In the genomic region with DNA sequence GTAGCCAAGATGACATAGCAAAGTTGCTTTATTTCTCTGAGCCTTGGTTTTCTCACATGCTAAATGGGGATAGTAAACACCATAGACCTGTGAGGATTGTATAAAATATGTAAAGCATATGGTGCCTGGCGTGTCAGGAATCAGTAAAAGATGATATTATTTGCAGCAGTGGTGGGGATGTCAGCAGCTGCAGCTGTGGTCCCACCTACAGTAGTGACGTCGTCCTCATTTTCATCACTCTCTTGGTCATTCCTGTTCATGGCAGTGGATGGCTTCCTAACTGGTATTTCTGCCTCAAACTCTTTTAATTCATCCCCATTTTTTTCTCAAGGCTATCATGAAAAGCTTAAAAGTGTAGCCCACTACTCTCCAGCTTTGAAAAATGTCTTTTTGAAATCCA, we compare ENCODE assay signal across 30 cellular contexts. TPM values are rescaled to one million over a fixed set of nuclear protein-coding genes. Genes with fewer than 3 reads are reported as not detected.
DNase-seq lines count a peak whose midpoint lies in the region; ATAC-seq, FAIRE-seq and TF ChIP-seq lines count a peak whose summit lies in the region.
"Had no signal": no experiment of that assay in that cellular context is flagged by ENCODE, and none has a peak within 500 bp of the region (broad histone marks: within the 10 kb centered on the region; RNA-seq: fewer than 3 reads in every experiment).

No MANE protein-coding gene starts in this region.

- in situ Hi-C loops in IMR-90 (cut with MboI; ENCODE audit: low sequenced_read_pairs): no loop called here

- H2BK5ac ChIP-seq in IMR-90 (ENCODE audit: low read depth, low read length, poor library complexity, severe bottlenecking): peak overlapping the region; percentile 96

- TF ChIP-seq CTCF in IMR-90 (conservative IDR thresholded peaks at IDR 0.05; ENCODE audit: low read depth, low read length): no peak
- TF ChIP-seq CTCF in bronchial epithelial cell (IDR thresholded peaks at IDR 0.05; ENCODE audit: insufficient read depth, low read length, severe bottlenecking): no peak

- H3K4me1 ChIP-seq in IMR-90 (ENCODE audit: control insufficient read depth, insufficient read depth, low read length): peaks cover 17% of the 10 kb centered on the region
- H3K4me1 ChIP-seq in CD4-positive, alpha-beta memory T cell (ENCODE audit: insufficient read depth, low read length): no peaks in the 10 kb centered on the region
- H3K4me1 ChIP-seq: BLaER1 treated with 17β-estradiol and CSF1 and Interleukin-3, amounts not matched to agents 10 nM and 100 nM; body of pancreas; Caco-2; gastrocnemius medialis; parathyroid adenoma; right atrium auricular region; spleen; tibial nerve had no signal

- H3K79me1 ChIP-seq in IMR-90 (ENCODE audit: low read depth in 1 of 2, low read length in 2 of 2): peaks cover 37 to 68% of the 10 kb centered on the region in 2 experiments

- H2BK15ac ChIP-seq in IMR-90 (ENCODE audit: low read depth, low read length): peak overlapping the region; percentile 94

- H4K20me1 ChIP-seq in IMR-90 (ENCODE audit: insufficient read depth, low read length): no peaks in the 10 kb centered on the region
- H4K20me1 ChIP-seq: BLaER1 treated with 17β-estradiol and CSF1 and Interleukin-3, amounts not matched to agents 10 nM and 100 nM had no signal

- peak overlapping the region; percentile 92 for H3K14ac ChIP-seq in IMR-90 (replicated peaks; ENCODE audit: low read depth, low read length)

- no peaks in the 10 kb centered on the region for H3K9me3 ChIP-seq in IMR-90 (ENCODE audit: control insufficient read depth, insufficient read depth, low read length)
- no peaks in the 10 kb centered on the region for H3K9me3 ChIP-seq in CD4-positive, alpha-beta memory T cell (ENCODE audit: control insufficient read depth in 1 of 2, low read length in 2 of 2)
- H3K9me3 ChIP-seq: BLaER1 treated with 17β-estradiol and CSF1 and Interleukin-3, amounts not matched to agents 10 nM and 100 nM; body of pancreas; Caco-2; gastrocnemius medialis; right atrium auricular region; spleen; tibial nerve had no signal

- H3K36me3 ChIP-seq in IMR-90 (ENCODE audit: control insufficient read depth, insufficient read depth, low read length): no peaks in the 10 kb centered on the region
- peaks cover under 1% of the 10 kb centered on the region for H3K36me3 ChIP-seq in bronchial epithelial cell (ENCODE audit: control insufficient read depth, insufficient read depth, low read length)
- H3K36me3 ChIP-seq in CD4-positive, alpha-beta memory T cell (ENCODE audit: insufficient read depth, low read length): no peaks in the 10 kb centered on the region
- H3K36me3 ChIP-seq: BLaER1 treated with 17β-estradiol and CSF1 and Interleukin-3, amounts not matched to agents 10 nM and 100 nM; gastrocnemius medialis; MG63; right atrium auricular region; spleen; tibial nerve; WERI-Rb-1 had no signal

- dilution Hi-C loops in IMR-90 (cut with HindIII; ENCODE audit: low sequenced_read_pairs, unreplicated experiment): no loop called here

- DNase-seq in IMR-90 (peak; percentile 41), bronchial epithelial cell (ENCODE audit: low read depth) (peak; percentile 30), myocyte (ENCODE audit: low read depth) (peak; percentile 19), SW 1271 (lab: John Stamatoyannopoulos, UW) (no peak)
- DNase-seq in activated T-cell treated with anti-CD3 and anti-CD28 coated beads, Interleukin-2, amount 50 U/mL, for 24 hours: no peak
- DNase-seq in activated CD4-positive, alpha-beta T cell treated with anti-CD3 and anti-CD28 coated beads for 36 hours: no peak
- no peak for DNase-seq in CD4-positive, alpha-beta memory T cell
- DNase-seq: activated CD4-positive, alpha-beta T cell treated with anti-CD3 and anti-CD28 coated beads, Interleukin-2, amount 50 U/mL, for 1 hour; activated CD8-positive, alpha-beta memory T cell treated with anti-CD3 and anti-CD28 coated beads, Interleukin-2, amount 10 ng/mL, durations not matched to agents 7 days and 5 days; activated naive CD4-positive, alpha-beta T cell treated with Interleukin-2 at 50 U/mL for 16 hours; body of pancreas; Caco-2; DMS79; effector CD8-positive, alpha-beta T cell; gastrocnemius medialis; GDM1; NCI-H1417; NCI-H2081; spleen; stimulated activated CD4-positive, alpha-beta T cell treated with anti-CD3 and anti-CD28 coated beads, Interleukin-2, amount 100 ng/mL, for 48 hours; T1000 had no signal

- no peak overlapping the region for H2AK9ac ChIP-seq in IMR-90 (replicated peaks; ENCODE audit: low read depth, low read length, poor library complexity)

- peak overlapping the region; percentile 92; the same call in 1 of the 2 replicates for H3K4ac ChIP-seq in IMR-90 (ENCODE audit: low read depth, low read length)

- no peak overlapping the region for H2AFZ ChIP-seq in IMR-90 (replicated peaks; ENCODE audit: low read length, poor library complexity)
- H2AFZ ChIP-seq: parathyroid adenoma had no signal

- no peak overlapping the region for H3K4me3 ChIP-seq in IMR-90 (ENCODE audit: insufficient read depth, low read depth, low read length)
- H3K4me3 ChIP-seq in bronchial epithelial cell (ENCODE audit: low read depth, low read length): no peak overlapping the region
- no peak overlapping the region for H3K4me3 ChIP-seq in CD4-positive, alpha-beta memory T cell (ENCODE audit: low read length in 2 of 2)
- H3K4me3 ChIP-seq: BLaER1 treated with 17β-estradiol and CSF1 and Interleukin-3, amounts not matched to agents 10 nM and 100 nM; body of pancreas; gastrocnemius medialis; K562; lung; MG63; right atrium auricular region; spleen; tibial nerve had no signal

- POLR2A ChIA-PET in IMR-90 (lab: Charles Lee; ENCODE audit: unreplicated experiment): no interaction called here
- POLR2A ChIA-PET in activated CD4-positive, alpha-beta T cell treated with anti-CD3 and anti-CD28 coated beads for 36 hours (lab: Charles Lee): no interaction called here
- POLR2A ChIA-PET in CD4-positive, alpha-beta memory T cell (lab: Charles Lee; ENCODE audit: partially characterized antibody): no interaction called here

- CTCF ChIA-PET in IMR-90 (lab: Yijun Ruan, JAX): no interaction called here
- CTCF ChIA-PET in activated CD4-positive, alpha-beta T cell treated with anti-CD3 and anti-CD28 coated beads for 36 hours (lab: Charles Lee): no interaction called here
- CTCF ChIA-PET in CD4-positive, alpha-beta memory T cell (lab: Charles Lee; ENCODE audit: partially characterized antibody): no interaction called here

- peak overlapping the region; percentile 82 for H2AK5ac ChIP-seq in IMR-90 (ENCODE audit: low read depth, low read length)

- no peak overlapping the region for H3K27ac Mint-ChIP-seq in activated T-cell treated with anti-CD3 and anti-CD28 coated beads, Interleukin-2, amount 50 U/mL, for 24 hours
- H3K27ac Mint-ChIP-seq in activated CD4-positive, alpha-beta T cell treated with anti-CD3 and anti-CD28 coated beads for 36 hours: no peak overlapping the region
- H3K27ac Mint-ChIP-seq in CD4-positive, alpha-beta memory T cell: peak overlapping the region in 1 of 7 donors; percentile 19
- H3K27ac Mint-ChIP-seq: activated CD8-positive, alpha-beta memory T cell treated with anti-CD3 and anti-CD28 coated beads, Interleukin-2, amount 10 ng/mL, durations not matched to agents 7 days and 5 days had no signal

- H3K4me1 Mint-ChIP-seq in activated T-cell treated with anti-CD3 and anti-CD28 coated beads, Interleukin-2, amount 50 U/mL, for 24 hours (ENCODE audit: low read depth): no peaks in the 10 kb centered on the region
- peaks cover 3% of the 10 kb centered on the region for H3K4me1 Mint-ChIP-seq in activated CD4-positive, alpha-beta T cell treated with anti-CD3 and anti-CD28 coated beads for 36 hours
- H3K4me1 Mint-ChIP-seq in CD4-positive, alpha-beta memory T cell: no peaks in the 10 kb centered on the region
- H3K4me1 Mint-ChIP-seq: activated CD8-positive, alpha-beta memory T cell treated with anti-CD3 and anti-CD28 coated beads, Interleukin-2, amount 10 ng/mL, durations not matched to agents 7 days and 5 days had no signal

- no peak overlapping the region for H3K4me2 ChIP-seq in IMR-90 (ENCODE audit: low read depth, low read length)
- H3K4me2 ChIP-seq: BLaER1 treated with 17β-estradiol and CSF1 and Interleukin-3, amounts not matched to agents 10 nM and 100 nM had no signal

- H3K27ac ChIP-seq in IMR-90 (ENCODE audit: insufficient read depth, low read length): peak overlapping the region; percentile 85
- no peak overlapping the region for H3K27ac ChIP-seq in CD4-positive, alpha-beta memory T cell (ENCODE audit: low read depth, low read length)
- H3K27ac ChIP-seq: BLaER1 treated with 17β-estradiol and CSF1 and Interleukin-3, amounts not matched to agents 10 nM and 100 nM; body of pancreas; gastrocnemius medialis; parathyroid adenoma; right atrium auricular region; spleen; tibial nerve; WERI-Rb-1 had no signal

- no CpG with 5 or more reads among the region's 3 CpGs for WGBS in IMR-90 (ENCODE audit: extremely low coverage in 2 of 2, insufficient read length in 1 of 2), 2 experiments

- no TSS peak for BruUV-seq in IMR-90 (replicated peaks; lab: Mats Ljungman, UMichigan)

- peak overlapping the region; percentile 73; the same call in 1 of the 2 replicates for H4K5ac ChIP-seq in IMR-90 (ENCODE audit: low read depth, low read length)

- H3K4me3 Mint-ChIP-seq in activated T-cell treated with anti-CD3 and anti-CD28 coated beads, Interleukin-2, amount 50 U/mL, for 24 hours: no peak overlapping the region
- no peak overlapping the region for H3K4me3 Mint-ChIP-seq in activated CD4-positive, alpha-beta T cell treated with anti-CD3 and anti-CD28 coated beads for 36 hours
- H3K4me3 Mint-ChIP-seq in CD4-positive, alpha-beta memory T cell: no peak overlapping the region
- H3K4me3 Mint-ChIP-seq: activated CD8-positive, alpha-beta memory T cell treated with anti-CD3 and anti-CD28 coated beads, Interleukin-2, amount 10 ng/mL, durations not matched to agents 7 days and 5 days had no signal

- intact Hi-C loops in IMR-90 (cut with micrococcal nuclease): loop anchor here (5.0 kb wide), 1 partner anchor 178 kb away; a partner anchor contains a TSS
- intact Hi-C loops in activated CD4-positive, alpha-beta T cell treated with anti-CD3 and anti-CD28 coated beads for 36 hours (cut with DNase I, micrococcal nuclease): no loop called here
- intact Hi-C loops in CD4-positive, alpha-beta memory T cell (cut with micrococcal nuclease): no loop called here

- H3K18ac ChIP-seq in IMR-90 (ENCODE audit: low read depth, low read length): peak overlapping the region; percentile 92

- H3K27me3 ChIP-seq in IMR-90 (ENCODE audit: control insufficient read depth, insufficient read depth, low read length): no peaks in the 10 kb centered on the region
- H3K27me3 ChIP-seq in bronchial epithelial cell (ENCODE audit: control insufficient read depth, insufficient read depth, low read length): no peaks in the 10 kb centered on the region
- H3K27me3 ChIP-seq in CD4-positive, alpha-beta memory T cell (ENCODE audit: insufficient read depth, low read length): no peaks in the 10 kb centered on the region
- H3K27me3 ChIP-seq: BLaER1 treated with 17β-estradiol and CSF1 and Interleukin-3, amounts not matched to agents 10 nM and 100 nM; body of pancreas; gastrocnemius medialis; MG63; right atrium auricular region; spleen; tibial nerve had no signal

- H2BK120ac ChIP-seq in IMR-90 (ENCODE audit: low read depth, low read length): peak overlapping the region; percentile 95

- no peaks in the 10 kb centered on the region for H3K9me3 Mint-ChIP-seq in activated T-cell treated with anti-CD3 and anti-CD28 coated beads, Interleukin-2, amount 50 U/mL, for 24 hours
- H3K9me3 Mint-ChIP-seq in activated CD4-positive, alpha-beta T cell treated with anti-CD3 and anti-CD28 coated beads for 36 hours (ENCODE audit: low read depth): no peaks in the 10 kb centered on the region
- no peaks in the 10 kb centered on the region for H3K9me3 Mint-ChIP-seq in CD4-positive, alpha-beta memory T cell

- peaks cover 3% of the 10 kb centered on the region for H3K27me3 Mint-ChIP-seq in activated T-cell treated with anti-CD3 and anti-CD28 coated beads, Interleukin-2, amount 50 U/mL, for 24 hours
- peaks cover 4% of the 10 kb centered on the region for H3K27me3 Mint-ChIP-seq in activated CD4-positive, alpha-beta T cell treated with anti-CD3 and anti-CD28 coated beads for 36 hours
- peaks cover 0 to 3% of the 10 kb centered on the region in 2 donors for H3K27me3 Mint-ChIP-seq in CD4-positive, alpha-beta memory T cell
- H3K27me3 Mint-ChIP-seq: activated CD8-positive, alpha-beta memory T cell treated with anti-CD3 and anti-CD28 coated beads, Interleukin-2, amount 10 ng/mL, durations not matched to agents 7 days and 5 days had no signal

- peak overlapping the region; percentile 82; the same call in 1 of the 2 replicates for H4K91ac ChIP-seq in IMR-90 (ENCODE audit: insufficient read depth, low read depth, low read length)

- 0 out of 2 replicates have a peak overlapping the region, but pooled peaks have one; percentile 30 for H3K56ac ChIP-seq in IMR-90 (ENCODE audit: extremely low read depth, insufficient read depth, low read length)

- peak overlapping the region; percentile 51 to 77 for H4K8ac ChIP-seq in IMR-90 (ENCODE audit: low read depth in 2 of 2, low read length in 2 of 2)

- ATAC-seq in GM18511 (IDR thresholded peaks at IDR 0.05; ENCODE audit: unreplicated experiment): peak; percentile 46
- ATAC-seq in IMR-90 (ENCODE audit: low read depth): no peak
- ATAC-seq in activated CD4-positive, alpha-beta T cell treated with anti-CD3 and anti-CD28 coated beads for 36 hours: no peak
- ATAC-seq: activated CD8-positive, alpha-beta memory T cell treated with anti-CD3 and anti-CD28 coated beads, Interleukin-2, amount 10 ng/mL, durations not matched to agents 7 days and 5 days; body of pancreas; gastrocnemius medialis; K562 had no signal

- no peak for FAIRE-seq in bronchial epithelial cell (lab: Jason Lieb, UNC)
- FAIRE-seq: K562 had no signal

- H2BK20ac ChIP-seq in IMR-90 (ENCODE audit: low read depth, low read length): peak overlapping the region; percentile 97

- TF ChIP-seq POLR2A in IMR-90 (IDR thresholded peaks at IDR 0.05; ENCODE audit: low read depth, low read length): no peak

- H3K9ac ChIP-seq in IMR-90 (ENCODE audit: low read depth, low read length): no peak overlapping the region
- H3K9ac ChIP-seq: BLaER1 treated with 17β-estradiol and CSF1 and Interleukin-3, amounts not matched to agents 10 nM and 100 nM; parathyroid adenoma had no signal

- H3K23ac ChIP-seq in IMR-90 (ENCODE audit: low read depth, low read length): peak overlapping the region; percentile 93

- H3K9me1 ChIP-seq in IMR-90 (ENCODE audit: insufficient read depth, low read length): peaks cover 13% of the 10 kb centered on the region

- no peak for TF ChIP-seq RAD21 in IMR-90 (IDR thresholded peaks at IDR 0.05; ENCODE audit: low read length)

- no peaks in the 10 kb centered on the region for H3K36me3 Mint-ChIP-seq in activated T-cell treated with anti-CD3 and anti-CD28 coated beads, Interleukin-2, amount 50 U/mL, for 24 hours (ENCODE audit: low read depth)
- no peaks in the 10 kb centered on the region for H3K36me3 Mint-ChIP-seq in activated CD4-positive, alpha-beta T cell treated with anti-CD3 and anti-CD28 coated beads for 36 hours (ENCODE audit: low read depth)
- no peaks in the 10 kb centered on the region for H3K36me3 Mint-ChIP-seq in CD4-positive, alpha-beta memory T cell

RNA-seq across cellular contexts. Expression of a gene that starts 12.1 kb away (rescaled TPM):
- total RNA-seq in IMR-90 (2012; rRNA removed): 55.3 and 57.0 TPM in 2 replicates
- 8.7 and 11.0 TPM in 2 replicates for polyA plus RNA-seq in IMR-90 (2012; rRNA removed)
- 2.4 and 3.4 TPM in 2 replicates for polyA plus RNA-seq in IMR-90 (2012; cell fraction: cytosol; rRNA removed)
- polyA plus RNA-seq in IMR-90 (2012; cell fraction: nucleus; rRNA removed; ENCODE audit: low replicate concordance): 1.5 and 5.3 TPM in 2 replicates
- 101 and 102 TPM in 2 replicates for total RNA-seq in bronchial epithelial cell
- total RNA-seq in myocyte: 2.4 and 2.6 TPM in 2 replicates
- 4.7 TPM for polyA plus RNA-seq in myocyte (2012)
- total RNA-seq in activated CD4-positive, alpha-beta T cell treated with anti-CD3 and anti-CD28 coated beads for 36 hours: 10 to 100 TPM; 10.9 to 13.2 TPM
- total RNA-seq in CD4-positive, alpha-beta memory T cell: under 1 TPM; 0.17 to 0.32 TPM
- polyA plus RNA-seq in CD4-positive, alpha-beta memory T cell: under 1 TPM in 1 of 2 donors, not detected in 1; 0.20 TPM

Comparison
In these comparisons a context has a peak if more than half of its experiments do, and no peak if none do; other contexts are left out.
1. DNase-seq: peak in IMR-90 (single experiment), bronchial epithelial cell (single experiment) and myocyte (single experiment); none in activated T-cell treated with anti-CD3 and anti-CD28 coated beads, Interleukin-2, amount 50 U/mL, for 24 hours (single experiment), activated CD4-positive, alpha-beta T cell treated with anti-CD3 and anti-CD28 coated beads for 36 hours (single experiment), CD4-positive, alpha-beta memory T cell (0 of 5) and SW 1271 (0 of 2).